ENCODE assay signal across 1 cellular context in genomic region chr4:83089759-83090158, GRCh38.
TF ChIP-seq lines count a peak whose summit lies in the region.

No MANE protein-coding gene starts in this region.

TF ChIP-seq in GM23338, 12 proteins besides CTCF, POLR2A, EP300 and RAD21 (continued from another document):
- TF ChIP-seq, protein P1, sequence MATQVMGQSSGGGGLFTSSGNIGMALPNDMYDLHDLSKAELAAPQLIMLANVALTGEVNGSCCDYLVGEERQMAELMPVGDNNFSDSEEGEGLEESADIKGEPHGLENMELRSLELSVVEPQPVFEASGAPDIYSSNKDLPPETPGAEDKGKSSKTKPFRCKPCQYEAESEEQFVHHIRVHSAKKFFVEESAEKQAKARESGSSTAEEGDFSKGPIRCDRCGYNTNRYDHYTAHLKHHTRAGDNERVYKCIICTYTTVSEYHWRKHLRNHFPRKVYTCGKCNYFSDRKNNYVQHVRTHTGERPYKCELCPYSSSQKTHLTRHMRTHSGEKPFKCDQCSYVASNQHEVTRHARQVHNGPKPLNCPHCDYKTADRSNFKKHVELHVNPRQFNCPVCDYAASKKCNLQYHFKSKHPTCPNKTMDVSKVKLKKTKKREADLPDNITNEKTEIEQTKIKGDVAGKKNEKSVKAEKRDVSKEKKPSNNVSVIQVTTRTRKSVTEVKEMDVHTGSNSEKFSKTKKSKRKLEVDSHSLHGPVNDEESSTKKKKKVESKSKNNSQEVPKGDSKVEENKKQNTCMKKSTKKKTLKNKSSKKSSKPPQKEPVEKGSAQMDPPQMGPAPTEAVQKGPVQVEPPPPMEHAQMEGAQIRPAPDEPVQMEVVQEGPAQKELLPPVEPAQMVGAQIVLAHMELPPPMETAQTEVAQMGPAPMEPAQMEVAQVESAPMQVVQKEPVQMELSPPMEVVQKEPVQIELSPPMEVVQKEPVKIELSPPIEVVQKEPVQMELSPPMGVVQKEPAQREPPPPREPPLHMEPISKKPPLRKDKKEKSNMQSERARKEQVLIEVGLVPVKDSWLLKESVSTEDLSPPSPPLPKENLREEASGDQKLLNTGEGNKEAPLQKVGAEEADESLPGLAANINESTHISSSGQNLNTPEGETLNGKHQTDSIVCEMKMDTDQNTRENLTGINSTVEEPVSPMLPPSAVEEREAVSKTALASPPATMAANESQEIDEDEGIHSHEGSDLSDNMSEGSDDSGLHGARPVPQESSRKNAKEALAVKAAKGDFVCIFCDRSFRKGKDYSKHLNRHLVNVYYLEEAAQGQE (IDR thresholded peaks at IDR 0.05; ENCODE audit: unreplicated experiment), result no peak
- TF ChIP-seq EZH2 (IDR thresholded peaks at IDR 0.05; ENCODE audit: low read depth, unreplicated experiment) (no peak), CREB1 (CRISPR knock-in tag; IDR thresholded peaks at IDR 0.05; ENCODE audit: low read depth) (no peak), EZH2phosphoT487 (IDR thresholded peaks at IDR 0.05; ENCODE audit: unreplicated experiment) (no peak), NANOG (IDR thresholded peaks at IDR 0.05; ENCODE audit: borderline replicate concordance) (no peak), STAT1 (IDR thresholded peaks at IDR 0.05; ENCODE audit: unreplicated experiment) (no peak), ZNF462 (CRISPR knock-in tag; IDR thresholded peaks at IDR 0.05) (no peak)
